In genomic region chr16:29927523-29927905, GRCh38 we compare ENCODE assay signal across 10 cellular contexts. TPM values are rescaled to one million over a fixed set of nuclear protein-coding genes. Genes with fewer than 3 reads are reported as not detected.
DNase-seq lines count a peak whose midpoint lies in the region; ATAC-seq and TF ChIP-seq lines count a peak whose summit lies in the region.
"Had no signal": no experiment of that assay in that cellular context is flagged by ENCODE, and none has a peak within 500 bp of the region (broad histone marks: within the 10 kb centered on the region; RNA-seq: fewer than 3 reads in every experiment).

No MANE protein-coding gene starts in this region.

- CTCF ChIA-PET in CD8-positive, alpha-beta T cell (lab: Charles Lee): interaction anchor here (0.7 to 1.6 kb wide), 4 partner anchors 10 to 1238 kb away, joined by 3 to 6 read pairs (median 4); partner anchors contain the start of genes TLCD3B and TMEM219
- CTCF ChIA-PET in PC-9 (lab: Charles Lee): no interaction called here

- H3K9ac ChIP-seq in endocrine pancreas (ENCODE audit: control insufficient read depth, insufficient read depth, low read length): peak overlapping the region; percentile 77

- no peak overlapping the region for H2AFZ ChIP-seq in PC-9

- no peaks in the 10 kb centered on the region for H3K9me2 ChIP-seq in PC-9 (ENCODE audit: insufficient read depth)

- H3F3A ChIP-seq in PC-9 (ENCODE audit: insufficient read depth, low read depth): peaks cover 14% of the 10 kb centered on the region; the same call in 1 of the 2 replicates

- peaks cover 14% of the 10 kb centered on the region for H3K36me3 Mint-ChIP-seq in CD8-positive, alpha-beta T cell
- H3K36me3 Mint-ChIP-seq in osteocyte (ENCODE audit: unreplicated experiment): peaks cover 3% of the 10 kb centered on the region

- peaks cover 38% of the 10 kb centered on the region for H3K79me2 ChIP-seq in PC-9 (ENCODE audit: low read depth)

- H3K9me3 Mint-ChIP-seq in CD8-positive, alpha-beta T cell: no peaks in the 10 kb centered on the region
- H3K9me3 Mint-ChIP-seq in osteocyte (ENCODE audit: unreplicated experiment): no peaks in the 10 kb centered on the region

- H3K27me3 ChIP-seq in CD8-positive, alpha-beta T cell (ENCODE audit: insufficient read depth, low read length): no peaks in the 10 kb centered on the region
- no peaks in the 10 kb centered on the region for H3K27me3 ChIP-seq in PC-9 (ENCODE audit: insufficient read depth, low read depth)
- no peaks in the 10 kb centered on the region for H3K27me3 ChIP-seq in endocrine pancreas (ENCODE audit: control insufficient read depth, insufficient read depth, low read length)

- DNase-seq in CD8-positive, alpha-beta T cell: no peak
- no peak for DNase-seq in PC-9
- no peak for DNase-seq in osteocyte (ENCODE audit: extremely low spot score, unreplicated experiment)
- DNase-seq in stimulated activated naive CD4-positive, alpha-beta T cell (lab: John Stamatoyannopoulos, UW): no peak
- DNase-seq in DMS 273 (lab: John Stamatoyannopoulos, UW; ENCODE audit: unreplicated experiment): no peak
- no peak for DNase-seq in head of caudate nucleus
- DNase-seq: GDM1 had no signal

- no peak overlapping the region for H3K27ac ChIP-seq in CD8-positive, alpha-beta T cell (ENCODE audit: low read depth, low read length)
- no peak overlapping the region for H3K27ac ChIP-seq in PC-9

- H3K4me1 Mint-ChIP-seq in CD8-positive, alpha-beta T cell (ENCODE audit: low read depth): peaks cover 33% of the 10 kb centered on the region
- peaks cover 33% of the 10 kb centered on the region for H3K4me1 Mint-ChIP-seq in osteocyte (ENCODE audit: unreplicated experiment)

- BruUV-seq in PC-9 (replicated peaks; lab: Mats Ljungman, UMichigan): no TSS peak

- no peaks in the 10 kb centered on the region for H3K36me3 ChIP-seq in CD8-positive, alpha-beta T cell (ENCODE audit: insufficient read depth, low read length)
- no peaks in the 10 kb centered on the region for H3K36me3 ChIP-seq in PC-9 (ENCODE audit: low read depth)
- H3K36me3 ChIP-seq in endocrine pancreas (ENCODE audit: control insufficient read depth, insufficient read depth, low read length): no peaks in the 10 kb centered on the region

- peak overlapping the region; percentile 99 for H3K4me2 ChIP-seq in PC-9

- H3K4me1 ChIP-seq in CD8-positive, alpha-beta T cell (ENCODE audit: insufficient read depth, low read length): peaks cover 21% of the 10 kb centered on the region
- H3K4me1 ChIP-seq in PC-9 (replicated peaks; ENCODE audit: insufficient read depth) (peaks cover 23% of the 10 kb centered on the region), endocrine pancreas (ENCODE audit: control insufficient read depth, insufficient read depth, low read length) (no peaks in the 10 kb centered on the region)

- no peaks in the 10 kb centered on the region for H3K27me3 Mint-ChIP-seq in CD8-positive, alpha-beta T cell (ENCODE audit: low read depth)
- no peaks in the 10 kb centered on the region for H3K27me3 Mint-ChIP-seq in osteocyte (ENCODE audit: unreplicated experiment)

- POLR2A ChIA-PET in CD8-positive, alpha-beta T cell (lab: Charles Lee): interaction anchor here (0.7 kb wide), 1 partner anchor 136 kb away, joined by 3 read pairs; no protein-coding TSS in a partner anchor
- POLR2A ChIA-PET in PC-9 (lab: Charles Lee; ENCODE audit: unreplicated experiment): no interaction called here

- H3K4me3 Mint-ChIP-seq in CD8-positive, alpha-beta T cell: peak overlapping the region; percentile 96
- peak overlapping the region; percentile 91 for H3K4me3 Mint-ChIP-seq in osteocyte (ENCODE audit: unreplicated experiment)

- no peak for TF ChIP-seq CTCF in CD8-positive, alpha-beta T cell (IDR thresholded peaks at IDR 0.05)
- TF ChIP-seq CTCF in PC-9 (conservative IDR thresholded peaks at IDR 0.05) (no peak), osteocyte (IDR thresholded peaks at IDR 0.05) (no peak)

- no peaks in the 10 kb centered on the region for H4K20me1 ChIP-seq in PC-9 (ENCODE audit: insufficient read depth)

- intact Hi-C loops in CD8-positive, alpha-beta T cell (cut with DNase I, micrococcal nuclease): loop anchor here in 1 of 2 experiments (2.0 kb wide), 1 partner anchor 65 kb away; the partner anchor contains the start of gene CDIPT
- intact Hi-C loops in PC-9 (cut with micrococcal nuclease; ENCODE audit: unreplicated experiment): loop anchor here (5.0 kb wide), 1 partner anchor 70 kb away; the partner anchor contains the start of genes HIRIP3 and INO80E
- intact Hi-C loops in head of caudate nucleus (cut with DNase I): loop anchor here (2.0 to 10.0 kb wide), 3 partner anchors 35 to 113 kb away; partner anchors contain the start of genes PAGR1, PRRT2, TAOK2 and TMEM219

- ATAC-seq in CD8-positive, alpha-beta T cell: no peak
- no peak for ATAC-seq in GM18858 (IDR thresholded peaks at IDR 0.05; ENCODE audit: unreplicated experiment)

- H3K4me3 ChIP-seq in CD8-positive, alpha-beta T cell (ENCODE audit: low read depth, low read length): no peak overlapping the region
- H3K4me3 ChIP-seq in PC-9 (no peak overlapping the region), endocrine pancreas (ENCODE audit: control insufficient read depth, insufficient read depth, low read length) (no peak overlapping the region)

- peak overlapping the region; percentile 55 for H3K27ac Mint-ChIP-seq in CD8-positive, alpha-beta T cell
- H3K27ac Mint-ChIP-seq in osteocyte (ENCODE audit: unreplicated experiment): peak overlapping the region; percentile 97

- H3K9me3 ChIP-seq in CD8-positive, alpha-beta T cell (ENCODE audit: low read length): no peaks in the 10 kb centered on the region
- H3K9me3 ChIP-seq in PC-9 (ENCODE audit: insufficient read depth, low read depth) (no peaks in the 10 kb centered on the region), endocrine pancreas (ENCODE audit: control insufficient read depth, low read length) (no peaks in the 10 kb centered on the region)

RNA-seq across cellular contexts. Expression of gene KCTD13, which starts 1.5 kb away (rescaled TPM):
- 10 to 100 TPM; 39.7 to 41.6 TPM for total RNA-seq in CD8-positive, alpha-beta T cell
- total RNA-seq in PC-9 (2021): 52.7 and 72.0 TPM in 2 replicates
- 20.5 and 22.3 TPM in 2 replicates for total RNA-seq in osteocyte

RNA-seq across cellular contexts. Expression of gene ASPHD1, which starts 27.2 kb away (rescaled TPM):
- not detected for total RNA-seq in CD8-positive, alpha-beta T cell
- 8.3 and 11.3 TPM in 2 replicates for total RNA-seq in PC-9 (2021)
- 1.0 and 1.2 TPM in 2 replicates for total RNA-seq in osteocyte

RNA-seq across cellular contexts. Expression of gene SEZ6L2, which starts 28.2 kb away (rescaled TPM):
- not detected for total RNA-seq in CD8-positive, alpha-beta T cell
- total RNA-seq in PC-9 (2021) (46.5 and 64.0 TPM in 2 replicates), osteocyte (17.6 and 19.3 TPM in 2 replicates)
- total RNA-seq: T-helper 2 cell treated with Interferon-gamma antibody and Interleukin-4, amounts not matched to agents 100 ng/mL and 5 ng/mL, for 36 hours had no signal

RNA-seq across cellular contexts. Expression of gene TMEM219, which starts 34.4 kb away (rescaled TPM):
- 10 to 100 TPM; 41.5 to 50.2 TPM for total RNA-seq in CD8-positive, alpha-beta T cell
- total RNA-seq in PC-9 (2021): 141 and 203 TPM in 2 replicates
- total RNA-seq in osteocyte: 119 and 139 TPM in 2 replicates

RNA-seq across cellular contexts. Expression of gene TAOK2, which starts 46.2 kb away (rescaled TPM):
- 10 to 100 TPM; 12.2 to 12.8 TPM for total RNA-seq in CD8-positive, alpha-beta T cell
- 76.6 and 82.9 TPM in 2 replicates for total RNA-seq in PC-9 (2021)
- total RNA-seq in osteocyte: 44.4 and 48.8 TPM in 2 replicates

Comparison
In these comparisons a context has a peak if more than half of its experiments do, and no peak if none do; other contexts are left out.
1. RNA of gene SEZ6L2, which starts 28.2 kb away (total RNA-seq): 46.5 to 64.0 TPM in PC-9 and 17.6 to 19.3 TPM in osteocyte; not detected in CD8-positive, alpha-beta T cell; every median in the first group is over 10 times any median in the second.